ENCODE assay signal across 22 cellular contexts in genomic region chr21:38520511-38520910, GRCh38. TPM values are rescaled to one million over a fixed set of nuclear protein-coding genes. Genes with fewer than 3 reads are reported as not detected.
"Had no signal": no experiment of that assay in that cellular context is flagged by ENCODE, and none has a peak within 500 bp of the region (broad histone marks: within the 10 kb centered on the region; RNA-seq: fewer than 3 reads in every experiment).

No MANE protein-coding gene starts in this region.

- ATAC-seq: gastroesophageal sphincter; heart left ventricle; left cardiac atrium; pancreas; psoas muscle; stimulated activated naive CD8-positive, alpha-beta T cell treated with anti-CD3 and anti-CD28 coated beads, Interleukin-15, Interleukin-2, amounts not matched to agents 100 U/mL and 50 U/mL, for 24 hours had no signal

- H3K36me3 ChIP-seq: gastroesophageal sphincter, heart left ventricle, pancreas, right atrium auricular region had no signal

- H3K4me1 ChIP-seq: gastroesophageal sphincter, heart left ventricle, pancreas, psoas muscle, right atrium auricular region had no signal

- DNase-seq: activated CD4-positive, alpha-beta T cell treated with anti-CD3 and anti-CD28 coated beads for 4 hours; activated CD4-positive, alpha-beta T cell treated with anti-CD3 and anti-CD28 coated beads, Interleukin-2, amount 50 U/mL, for 48 hours; activated CD4-positive, CD25-positive, alpha-beta regulatory T cell; activated CD8-positive, alpha-beta memory T cell treated with anti-CD3 and anti-CD28 coated beads, Interleukin-2, amount 50 U/mL, for 48 hours; activated effector memory CD4-positive, alpha-beta T cell treated with Interleukin-2 at 50 U/mL for 16 hours; activated naive CD4-positive, alpha-beta T cell treated with anti-CD3 and anti-CD28 coated beads for 36 hours; activated T-cell treated with anti-CD3 and anti-CD28 coated beads, Interleukin-2, amount 50 U/mL, for 48 hours; amygdala; heart left ventricle; islet precursor cell; left cardiac atrium; nephron progenitor cell; pancreas; psoas muscle; stimulated activated CD4-positive, alpha-beta T cell treated with anti-CD3 and anti-CD28 coated beads, Interleukin-12 subunit alpha, Interleukin-12 subunit beta, amount 100 ng/mL, for 4 hours; stimulated activated CD4-positive, alpha-beta T cell treated with anti-CD3 and anti-CD28 coated beads, Interleukin-4, amount 100 ng/mL, for 4 hours; stimulated activated naive CD8-positive, alpha-beta T cell treated with anti-CD3 and anti-CD28 coated beads, Interleukin-15, Interleukin-2, amounts not matched to agents 100 U/mL and 50 U/mL, for 24 hours; T1000 had no signal

- H3K27me3 ChIP-seq: heart left ventricle, pancreas, right atrium auricular region had no signal

- FAIRE-seq: pancreas had no signal

- H3K27ac ChIP-seq: epithelial cell of prostate, gastroesophageal sphincter, heart left ventricle, pancreas, psoas muscle, right atrium auricular region had no signal

- H3K9me3 ChIP-seq: pancreas, psoas muscle had no signal

- H3K4me3 ChIP-seq: gastroesophageal sphincter, heart left ventricle, pancreas, psoas muscle, right atrium auricular region had no signal

RNA-seq across cellular contexts. Expression of gene ERG, which starts 22.2 kb away (rescaled TPM):
- total RNA-seq: activated CD8-positive, alpha-beta memory T cell treated with anti-CD3 and anti-CD28 coated beads for 36 hours; activated naive CD4-positive, alpha-beta T cell treated with anti-CD3 and anti-CD28 coated beads for 36 hours had no signal
